Comparison of ENCODE assay signal across 1 cellular context in the genomic region with DNA sequence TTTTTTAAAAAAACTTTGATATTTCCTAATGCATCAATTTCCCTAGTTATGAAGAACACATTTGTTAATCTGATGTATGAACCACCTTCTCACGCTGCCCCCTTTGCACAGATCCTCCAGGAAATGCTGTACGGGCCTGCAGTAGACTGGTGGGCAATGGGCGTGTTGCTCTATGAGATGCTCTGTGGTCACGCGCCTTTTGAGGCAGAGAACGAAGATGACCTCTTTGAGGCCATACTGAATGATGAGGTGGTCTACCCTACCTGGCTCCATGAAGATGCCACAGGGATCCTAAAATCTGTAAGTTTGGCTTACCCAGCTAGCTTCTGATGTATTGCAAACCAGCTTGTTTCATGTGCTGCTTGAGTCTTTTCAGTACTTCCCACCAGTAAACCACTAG.
TF ChIP-seq lines count a peak whose summit lies in the region.

No MANE protein-coding gene starts in this region.

TF ChIP-seq in IMR-90, 13 proteins besides CTCF, POLR2A, EP300 and RAD21:
- TF ChIP-seq BHLHE40 (IDR thresholded peaks at IDR 0.05; ENCODE audit: low read depth, low read length): no peak
TF ChIP-seq in IMR-90: peak in this region for 0.
